1 cellular context compared by ENCODE assay signal in genomic region chr7:40721344-40721949, GRCh38.
TF ChIP-seq lines count a peak whose summit lies in the region.

No MANE protein-coding gene starts in this region.

TF ChIP-seq in SK-N-SH, 30 proteins besides CTCF, POLR2A, EP300 and RAD21 (continued from another document):
- no peak for TF ChIP-seq USF2 (IDR thresholded peaks at IDR 0.05; ENCODE audit: borderline replicate concordance, low read depth, low read length)
- TF ChIP-seq REST (IDR thresholded peaks at IDR 0.05; ENCODE audit: low read depth, low read length): peak; percentile 57; the same call in 1 of the 2 replicates
- TF ChIP-seq MXI1 (IDR thresholded peaks at IDR 0.05; ENCODE audit: low read depth, low read length): no peak; the same call in 1 of the 2 replicates
- TF ChIP-seq FOSL2 (IDR thresholded peaks at IDR 0.05; ENCODE audit: borderline replicate concordance, low read depth): peak; percentile 52; the same call in 1 of the 2 replicates
- peak; percentile 92 for TF ChIP-seq POLR2AphosphoS5 (IDR thresholded peaks at IDR 0.05; ENCODE audit: low read depth, low read length)
- TF ChIP-seq EZH2phosphoT487 (IDR thresholded peaks at IDR 0.05; ENCODE audit: borderline replicate concordance, low read depth): no peak
- TF ChIP-seq CHD2 (IDR thresholded peaks at IDR 0.05; ENCODE audit: low read length, partially characterized antibody): peak; percentile 87
- no peak for TF ChIP-seq RFX5 (IDR thresholded peaks at IDR 0.05; ENCODE audit: low read length)
- TF ChIP-seq RXRA (IDR thresholded peaks at IDR 0.05; ENCODE audit: borderline replicate concordance, low read depth): peak; percentile 100
- peak; percentile 80; the same call in 1 of the 2 replicates for TF ChIP-seq SIN3A (IDR thresholded peaks at IDR 0.05; ENCODE audit: borderline replicate concordance, low read depth, low read length)
- TF ChIP-seq YY1 (IDR thresholded peaks at IDR 0.05; ENCODE audit: low read depth): peak; percentile 69; the same call in 1 of the 2 replicates
- peak; percentile 94 for TF ChIP-seq PBX3 (IDR thresholded peaks at IDR 0.05)
- TF ChIP-seq TCF12 (IDR thresholded peaks at IDR 0.05): peak; percentile 97
- TF ChIP-seq IRF3 (IDR thresholded peaks at IDR 0.05; ENCODE audit: low read depth, low read length): 0 out of 2 replicates have a peak, but pooled peaks have one; percentile 13
- peak; percentile 99 for TF ChIP-seq TEAD4 (IDR thresholded peaks at IDR 0.05; ENCODE audit: borderline replicate concordance, insufficient read depth)
TF ChIP-seq in SK-N-SH: peak in this region for 22.
